ENCODE assay signal across 8 cellular contexts in the genomic region with DNA sequence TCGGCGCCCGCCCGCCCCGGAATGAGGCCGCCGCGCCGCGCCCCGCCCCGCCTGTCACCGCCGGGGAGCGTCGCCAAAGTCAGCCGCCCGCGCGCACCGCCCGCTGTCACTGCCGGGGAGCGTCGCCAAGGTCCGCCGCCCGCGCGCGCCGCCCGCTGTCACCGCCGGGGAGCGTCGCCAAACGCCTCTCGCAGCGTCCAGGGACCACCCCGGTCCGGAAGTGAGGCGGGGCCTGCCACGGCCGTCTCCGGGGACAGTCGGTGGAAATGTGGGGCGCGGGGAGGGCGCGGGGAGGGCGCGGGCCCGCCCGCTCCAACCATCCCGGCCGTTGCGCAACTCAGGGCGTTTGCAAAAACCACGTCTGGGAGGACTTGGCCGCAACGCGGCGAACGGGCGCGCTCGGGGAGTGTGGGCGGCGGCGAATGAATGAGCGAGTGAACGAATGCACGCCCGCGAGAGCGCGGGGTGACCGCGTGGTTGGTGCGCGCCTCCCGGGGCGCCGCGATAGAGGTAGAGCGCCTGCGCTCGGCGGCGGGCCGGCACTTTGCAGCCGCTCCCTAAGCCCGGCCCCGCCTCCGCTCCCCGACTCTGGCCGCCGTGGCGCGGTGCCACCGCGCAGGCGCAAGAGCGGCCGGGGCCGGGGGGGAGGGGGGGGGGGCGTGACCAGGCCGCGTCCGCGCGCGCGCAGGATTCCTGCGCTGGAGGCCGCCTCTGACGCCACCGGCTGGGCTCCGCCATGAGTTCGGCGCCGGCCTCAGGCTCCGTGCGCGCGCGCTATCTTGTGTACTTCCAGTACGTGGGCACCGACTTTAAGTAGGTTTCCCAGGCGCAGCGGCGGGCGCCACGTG. TPM values are rescaled to one million over a fixed set of nuclear protein-coding genes. Genes with fewer than 3 reads are reported as not detected.
DNase-seq lines count a peak whose midpoint lies in the region; FAIRE-seq and TF ChIP-seq lines count a peak whose summit lies in the region.

A gene with protein sequence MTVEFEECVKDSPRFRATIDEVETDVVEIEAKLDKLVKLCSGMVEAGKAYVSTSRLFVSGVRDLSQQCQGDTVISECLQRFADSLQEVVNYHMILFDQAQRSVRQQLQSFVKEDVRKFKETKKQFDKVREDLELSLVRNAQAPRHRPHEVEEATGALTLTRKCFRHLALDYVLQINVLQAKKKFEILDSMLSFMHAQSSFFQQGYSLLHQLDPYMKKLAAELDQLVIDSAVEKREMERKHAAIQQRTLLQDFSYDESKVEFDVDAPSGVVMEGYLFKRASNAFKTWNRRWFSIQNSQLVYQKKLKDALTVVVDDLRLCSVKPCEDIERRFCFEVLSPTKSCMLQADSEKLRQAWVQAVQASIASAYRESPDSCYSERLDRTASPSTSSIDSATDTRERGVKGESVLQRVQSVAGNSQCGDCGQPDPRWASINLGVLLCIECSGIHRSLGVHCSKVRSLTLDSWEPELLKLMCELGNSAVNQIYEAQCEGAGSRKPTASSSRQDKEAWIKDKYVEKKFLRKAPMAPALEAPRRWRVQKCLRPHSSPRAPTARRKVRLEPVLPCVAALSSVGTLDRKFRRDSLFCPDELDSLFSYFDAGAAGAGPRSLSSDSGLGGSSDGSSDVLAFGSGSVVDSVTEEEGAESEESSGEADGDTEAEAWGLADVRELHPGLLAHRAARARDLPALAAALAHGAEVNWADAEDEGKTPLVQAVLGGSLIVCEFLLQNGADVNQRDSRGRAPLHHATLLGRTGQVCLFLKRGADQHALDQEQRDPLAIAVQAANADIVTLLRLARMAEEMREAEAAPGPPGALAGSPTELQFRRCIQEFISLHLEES (minus strand): TSS at position 23 of the 848 bp plus-strand sequence. CDS start 115 bp downstream, outside the sequence.
A gene with protein sequence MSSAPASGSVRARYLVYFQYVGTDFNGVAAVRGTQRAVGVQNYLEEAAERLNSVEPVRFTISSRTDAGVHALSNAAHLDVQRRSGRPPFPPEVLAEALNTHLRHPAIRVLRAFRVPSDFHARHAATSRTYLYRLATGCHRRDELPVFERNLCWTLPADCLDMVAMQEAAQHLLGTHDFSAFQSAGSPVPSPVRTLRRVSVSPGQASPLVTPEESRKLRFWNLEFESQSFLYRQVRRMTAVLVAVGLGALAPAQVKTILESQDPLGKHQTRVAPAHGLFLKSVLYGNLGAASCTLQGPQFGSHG (plus strand): TSS at position 690 of the 848 bp plus-strand sequence. CDS start 47 bp downstream, at position 737.

- H3K9me3 Mint-ChIP-seq in H9 = no peaks in the 10 kb centered on the region; a peak in 1 of 5 replicates

- no peak within 1 kb of the TSS for H3K23ac ChIP-seq in H9 (ENCODE audit: insufficient read length, low read depth, low read length)

- H3K4me1 ChIP-seq in H9 (ENCODE audit: insufficient read depth, low read length) (peaks cover 5% of the 10 kb centered on the region; the same call in 1 of the 2 replicates), MM.1S (ENCODE audit: low read length) (peaks cover 10% of the 10 kb centered on the region), SJSA1 (replicated peaks) (peaks cover 54% of the 10 kb centered on the region)

- no CpG with 5 or more reads among the region's 135 CpGs for WGBS in H9 (ENCODE audit: extremely low coverage, insufficient read length, low lambda C conversion rate)

- peaks cover 3% of the 10 kb centered on the region; the same call in 1 of the 2 replicates for H3K27me3 Mint-ChIP-seq in H9 (ENCODE audit: low read depth)

- no peak for TF ChIP-seq CTCF in H9 (conservative IDR thresholded peaks at IDR 0.05)
- TF ChIP-seq CTCF in MM.1S (IDR thresholded peaks at IDR 0.05; ENCODE audit: low read length) = no peak

- H4K91ac ChIP-seq in H9 (ENCODE audit: insufficient read length, low read depth, low read length) = no peak within 1 kb of the TSS

- no peaks in the 10 kb centered on the region for H3K36me3 ChIP-seq in MM.1S (replicated peaks; ENCODE audit: insufficient read depth, low read length)
- H3K36me3 ChIP-seq in SJSA1 = peaks cover 63% of the 10 kb centered on the region

- no peak for FAIRE-seq in frontal cortex (lab: Jason Lieb, UNC)

- peaks cover 15% of the 10 kb centered on the region for H3K23me2 ChIP-seq in H9 (ENCODE audit: insufficient read length, low read depth, low read length, poor library complexity, severe bottlenecking)

- H3F3A ChIP-seq in MM.1S (ENCODE audit: insufficient read depth, low read length) = peaks cover 3% of the 10 kb centered on the region; the same call in 1 of the 2 replicates

- no peak within 1 kb of the TSS; the same call in 1 of the 2 replicates for H3K14ac ChIP-seq in H9 (ENCODE audit: insufficient read depth, low read length)

- peak; percentile 91 for DNase-seq in ELR (ENCODE audit: low read depth)
- DNase-seq in H9 = peak; percentile 83
- DNase-seq in MM.1S = peak; percentile 94
- peak; percentile 87 to 95 for DNase-seq in SJSA1 (ENCODE audit: low read depth in 1 of 2, low spot score in 2 of 2)
- peak; percentile 80 to 89 (median 86) for DNase-seq in activated naive CD4-positive, alpha-beta T cell (lab: John Stamatoyannopoulos, UW)
- DNase-seq in frontal cortex (ENCODE audit: low spot score in 2 of 2) = peak; percentile 96 to 99
- DNase-seq in non-pigmented ciliary epithelial cell (ENCODE audit: low read depth) = peak; percentile 54
- DNase-seq in substantia nigra (lab: John Stamatoyannopoulos, UW) = peak; percentile 43 to 98 (median 88)

- no peak within 1 kb of the TSS for H2BK20ac ChIP-seq in H9 (ENCODE audit: low read depth, low read length, poor library complexity, severe bottlenecking)

- H3K9ac ChIP-seq in H9 (ENCODE audit: extremely low read depth, insufficient read length, low read length) = peak within 1 kb of the TSS; percentile 33
- peak within 1 kb of the TSS; percentile 94 for H3K9ac ChIP-seq in MM.1S (ENCODE audit: low read length)

- no peak within 1 kb of the TSS for H2BK12ac ChIP-seq in H9 (ENCODE audit: insufficient read length, low read depth, low read length)

- no peak within 1 kb of the TSS for H4K8ac ChIP-seq in H9 (replicated peaks; ENCODE audit: insufficient read length, low read depth, low read length)

- H4K20me1 ChIP-seq in H9 (ENCODE audit: control insufficient read depth, insufficient read depth, insufficient read length) = no peaks in the 10 kb centered on the region
- no peaks in the 10 kb centered on the region for H4K20me1 ChIP-seq in MM.1S (ENCODE audit: insufficient read depth, low read length)

- no peak within 1 kb of the TSS for H3T11ph ChIP-seq in H9 (ENCODE audit: low read length)

- H3K9me2 ChIP-seq in MM.1S (replicated peaks; ENCODE audit: insufficient read depth, low read length) = no peaks in the 10 kb centered on the region

- H3K79me1 ChIP-seq in H9 (ENCODE audit: insufficient read depth, low read depth, low read length, poor library complexity, severe bottlenecking) = no peaks in the 10 kb centered on the region

- H3K9me3 ChIP-seq in H9 (ENCODE audit: control insufficient read depth, low read depth, low read length) (no peaks in the 10 kb centered on the region), MM.1S (replicated peaks; ENCODE audit: insufficient read depth, low read length) (no peaks in the 10 kb centered on the region), SJSA1 (replicated peaks) (0 out of 2 replicates have a peak, but pooled peaks cover 5% of the 10 kb centered on the region)

- peak within 1 kb of the TSS in 1 of 3 experiments; percentile 77; a peak in 1 of 7 replicates for H3K27ac Mint-ChIP-seq in H9

- H2AK5ac ChIP-seq in H9 (ENCODE audit: insufficient read length, low read length) = no peak within 1 kb of the TSS

- peaks cover 0 to 18% (median 12%) of the 10 kb centered on the region in 3 experiments; a peak in 6 of 7 replicates for H3K36me3 Mint-ChIP-seq in H9 (ENCODE audit: insufficient read depth in 1 of 3, low read depth in 3 of 3)

- H3K27me3 ChIP-seq in H9 (ENCODE audit: insufficient read depth, low read length) (no peaks in the 10 kb centered on the region), MM.1S (replicated peaks; ENCODE audit: insufficient read depth, low read length) (no peaks in the 10 kb centered on the region), SJSA1 (replicated peaks) (no peaks in the 10 kb centered on the region)

- peak within 1 kb of the TSS; percentile 80 to 86 for H3K4me3 Mint-ChIP-seq in H9

- no peak within 1 kb of the TSS for H3K4ac ChIP-seq in H9 (ENCODE audit: low read depth, low read length)

- no peak within 1 kb of the TSS for H2BK15ac ChIP-seq in H9 (ENCODE audit: low read depth, low read length)

- peak within 1 kb of the TSS; percentile 46 for H3K4me2 ChIP-seq in H9 (ENCODE audit: insufficient read depth, insufficient read length, low read length)
- H3K4me2 ChIP-seq in MM.1S (ENCODE audit: low read depth, low read length) = peak within 1 kb of the TSS; percentile 98

- no peak within 1 kb of the TSS for H2BK120ac ChIP-seq in H9 (ENCODE audit: low read depth, low read length, poor library complexity, severe bottlenecking)

- no peaks in the 10 kb centered on the region for H3K79me2 ChIP-seq in H9 (ENCODE audit: insufficient read depth, low read length)
- H3K79me2 ChIP-seq in MM.1S (ENCODE audit: low read length) = peaks cover 49% of the 10 kb centered on the region

- H3K27ac ChIP-seq in H9 (ENCODE audit: insufficient read length, low read depth, low read length) = no peak within 1 kb of the TSS
- peak within 1 kb of the TSS; percentile 92 for H3K27ac ChIP-seq in MM.1S (ENCODE audit: low read length)
- H3K27ac ChIP-seq in SJSA1 = peak within 1 kb of the TSS; percentile 74
- peak within 1 kb of the TSS; percentile 98 for H3K27ac ChIP-seq in substantia nigra (ENCODE audit: low read depth, low read length, poor library complexity, severe bottlenecking)

- H3K4me3 ChIP-seq in MM.1S (ENCODE audit: low read length) (peak within 1 kb of the TSS; percentile 97), SJSA1 (peak within 1 kb of the TSS; percentile 91)

- H2AFZ ChIP-seq in H9 (ENCODE audit: low read length) (no peak within 1 kb of the TSS), MM.1S (ENCODE audit: low read length) (peak within 1 kb of the TSS; percentile 98)

- no peak within 1 kb of the TSS for H3K56ac ChIP-seq in H9 (ENCODE audit: insufficient read length, low read depth, low read length)

- H2BK5ac ChIP-seq in H9 (ENCODE audit: insufficient read length, low read length) = no peak within 1 kb of the TSS

- no peak within 1 kb of the TSS for H3K18ac ChIP-seq in H9 (ENCODE audit: insufficient read length, low read depth, low read length)

- H3K4me1 Mint-ChIP-seq in H9 = peaks cover 18 to 31% of the 10 kb centered on the region in 2 experiments

- no peak within 1 kb of the TSS for H4K5ac ChIP-seq in H9 (ENCODE audit: insufficient read length, low read depth, low read length)

RNA-seq across cellular contexts. Expression of the first gene that starts in this region (rescaled TPM):
- total RNA-seq in H9 (2021) (39.5 and 41.4 TPM in 2 replicates), frontal cortex (63.2 TPM)
- 41.1 and 44.8 TPM in 2 replicates for total RNA-seq in SJSA1 (2014; rRNA removed; shearing (Covaris generic))

RNA-seq across cellular contexts. Expression of the second gene that starts in this region (rescaled TPM):
- total RNA-seq in H9 (2021) (38.0 and 40.9 TPM in 2 replicates), frontal cortex (6.5 TPM)
- 27.3 and 35.1 TPM in 2 replicates for total RNA-seq in SJSA1 (2014; rRNA removed; shearing (Covaris generic))
